ENCODE assay signal across 30 cellular contexts in the genomic region with DNA sequence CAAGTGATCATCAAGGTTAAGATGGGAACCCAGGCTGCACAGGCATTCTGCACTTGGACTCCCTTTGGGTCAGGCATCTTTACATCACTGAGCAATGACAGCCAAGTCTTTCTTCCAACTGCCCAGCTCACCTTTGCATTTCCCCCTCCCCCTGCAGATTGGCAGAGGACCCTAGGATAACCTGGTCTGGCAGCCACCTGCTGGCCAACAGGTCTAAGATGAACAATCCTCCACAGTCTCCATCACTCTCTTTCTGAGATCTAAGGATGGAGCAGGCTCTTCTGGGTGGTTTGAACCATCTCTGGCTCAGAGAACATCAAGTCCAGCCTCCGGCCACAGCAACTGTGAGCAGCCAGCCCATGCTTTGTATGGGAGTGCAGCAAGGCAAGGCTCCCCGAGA.
"Had no signal": no experiment of that assay in that cellular context is flagged by ENCODE, and none has a peak within 500 bp of the region (broad histone marks: within the 10 kb centered on the region; RNA-seq: fewer than 3 reads in every experiment).

No MANE protein-coding gene starts in this region.

- H3K4me1 Mint-ChIP-seq: activated CD4-positive, alpha-beta memory T cell treated with anti-CD3 and anti-CD28 coated beads, Interleukin-2, amount 10 ng/mL, durations not matched to agents 7 days and 5 days; activated CD4-positive, alpha-beta T cell treated with anti-CD3 and anti-CD28 coated beads, Interleukin-2, amount 10 ng/mL, durations not matched to agents 7 days and 5 days; activated naive CD4-positive, alpha-beta T cell treated with anti-CD3 and anti-CD28 coated beads, Interleukin-2, amount 10 ng/mL, durations not matched to agents 7 days and 5 days; activated naive CD8-positive, alpha-beta T cell treated with anti-CD3 and anti-CD28 coated beads, Interleukin-2, amount 10 ng/mL, durations not matched to agents 7 days and 5 days; central memory CD8-positive, alpha-beta T cell; T-cell had no signal

- H3K9me3 ChIP-seq: ascending aorta, esophagus muscularis mucosa, gastrocnemius medialis had no signal

- H3K27ac Mint-ChIP-seq: activated CD4-positive, alpha-beta memory T cell treated with anti-CD3 and anti-CD28 coated beads, Interleukin-2, amount 10 ng/mL, durations not matched to agents 7 days and 5 days; activated CD4-positive, alpha-beta T cell treated with anti-CD3 and anti-CD28 coated beads, Interleukin-2, amount 10 ng/mL, durations not matched to agents 7 days and 5 days; activated naive CD4-positive, alpha-beta T cell treated with anti-CD3 and anti-CD28 coated beads, Interleukin-2, amount 10 ng/mL, durations not matched to agents 7 days and 5 days; activated naive CD4-positive, alpha-beta T cell treated with anti-CD3 and anti-CD28 coated beads, Interleukin-2, amount 50 U/mL, for 72 hours; activated naive CD8-positive, alpha-beta T cell treated with anti-CD3 and anti-CD28 coated beads, Interleukin-2, amount 10 ng/mL, durations not matched to agents 7 days and 5 days; activated T-cell treated with anti-CD3 and anti-CD28 coated beads, Interleukin-2, amount 50 U/mL, for 24 hours; activated T-cell treated with anti-CD3 and anti-CD28 coated beads, Interleukin-2, amount 50 U/mL, for 72 hours; brain; dendritic cell treated with granulocyte-macrophage colony-stimulating factor and Interleukin-4, amounts not matched to agents 40 ng/mL and 50 ng/mL, for 4 days; T-cell; T-helper 1 cell treated with Interleukin-12 subunit alpha and Interleukin-12 subunit beta and Interleukin-4 antibody, amounts not matched to agents 30 μg/mL and 1 μg/mL, for 36 hours had no signal

- H3K27me3 ChIP-seq: ascending aorta, esophagus muscularis mucosa, foreskin keratinocyte, gastrocnemius medialis, heart left ventricle had no signal

- H3K4me1 ChIP-seq: ascending aorta, esophagus muscularis mucosa, foreskin keratinocyte, gastrocnemius medialis had no signal

- ATAC-seq: activated naive CD4-positive, alpha-beta T cell treated with anti-CD3 and anti-CD28 coated beads, Interleukin-2, amount 50 U/mL, for 72 hours; activated T-cell treated with anti-CD3 and anti-CD28 coated beads, Interleukin-2, amount 50 U/mL, for 72 hours; foreskin keratinocyte; gastrocnemius medialis; heart left ventricle; T-cell had no signal

- H3K27me3 Mint-ChIP-seq: activated naive CD4-positive, alpha-beta T cell treated with anti-CD3 and anti-CD28 coated beads, Interleukin-2, amount 10 ng/mL, durations not matched to agents 7 days and 5 days had no signal

- H3K4me3 ChIP-seq: ascending aorta, coronary artery, dorsolateral prefrontal cortex, esophagus muscularis mucosa, gastrocnemius medialis, heart left ventricle had no signal

- H3K9me3 Mint-ChIP-seq: activated CD4-positive, alpha-beta memory T cell treated with anti-CD3 and anti-CD28 coated beads, Interleukin-2, amount 10 ng/mL, durations not matched to agents 7 days and 5 days; activated CD4-positive, alpha-beta T cell treated with anti-CD3 and anti-CD28 coated beads, Interleukin-2, amount 10 ng/mL, durations not matched to agents 7 days and 5 days; activated naive CD4-positive, alpha-beta T cell treated with anti-CD3 and anti-CD28 coated beads, Interleukin-2, amount 10 ng/mL, durations not matched to agents 7 days and 5 days; activated T-cell treated with anti-CD3 and anti-CD28 coated beads, Interleukin-2, amount 50 U/mL, for 24 hours; activated T-cell treated with anti-CD3 and anti-CD28 coated beads, Interleukin-2, amount 50 U/mL, for 72 hours; brain; dendritic cell treated with granulocyte-macrophage colony-stimulating factor and Interleukin-4, amounts not matched to agents 40 ng/mL and 50 ng/mL, for 4 days; T-helper 1 cell treated with Interleukin-12 subunit alpha and Interleukin-12 subunit beta and Interleukin-4 antibody, amounts not matched to agents 30 μg/mL and 1 μg/mL, for 36 hours had no signal

- H3K36me3 Mint-ChIP-seq: activated naive CD4-positive, alpha-beta T cell treated with anti-CD3 and anti-CD28 coated beads, Interleukin-2, amount 10 ng/mL, durations not matched to agents 7 days and 5 days; activated naive CD4-positive, alpha-beta T cell treated with anti-CD3 and anti-CD28 coated beads, Interleukin-2, amount 50 U/mL, for 72 hours; activated naive CD8-positive, alpha-beta T cell treated with anti-CD3 and anti-CD28 coated beads, Interleukin-2, amount 10 ng/mL, durations not matched to agents 7 days and 5 days; brain; T-cell had no signal

- H3K36me3 ChIP-seq: ascending aorta, esophagus muscularis mucosa, gastrocnemius medialis, heart left ventricle had no signal

- DNase-seq: activated CD4-positive, alpha-beta memory T cell treated with anti-CD3 and anti-CD28 coated beads, Interleukin-2, amount 10 ng/mL, durations not matched to agents 7 days and 5 days; activated CD4-positive, alpha-beta T cell treated with anti-CD3 and anti-CD28 coated beads for 1 hour; activated CD4-positive, alpha-beta T cell treated with anti-CD3 and anti-CD28 coated beads for 4 hours; activated CD4-positive, alpha-beta T cell treated with anti-CD3 and anti-CD28 coated beads, Interleukin-2, amount 10 ng/mL, durations not matched to agents 7 days and 5 days; activated CD4-positive, alpha-beta T cell treated with anti-CD3 and anti-CD28 coated beads, Interleukin-2, amount 50 U/mL, for 4 hours; activated CD8-positive, alpha-beta memory T cell treated with anti-CD3 and anti-CD28 coated beads, Interleukin-2, amount 50 U/mL, for 48 hours; activated gamma-delta T cell; activated naive CD4-positive, alpha-beta T cell; activated naive CD4-positive, alpha-beta T cell treated with anti-CD3 and anti-CD28 coated beads, Interleukin-2, amount 10 ng/mL, durations not matched to agents 7 days and 5 days; activated naive CD8-positive, alpha-beta T cell treated with anti-CD3 and anti-CD28 coated beads, Interleukin-2, amount 10 ng/mL, durations not matched to agents 7 days and 5 days; activated T-cell treated with anti-CD3 and anti-CD28 coated beads for 4 hours; activated T-cell treated with anti-CD3 and anti-CD28 coated beads, Interleukin-2, amount 50 U/mL, for 24 hours; activated T-cell treated with anti-CD3 and anti-CD28 coated beads, Interleukin-2, amount 50 U/mL, for 72 hours; dorsolateral prefrontal cortex; effector memory CD4-positive, alpha-beta T cell; erythroblast; foreskin keratinocyte; gastrocnemius medialis; glutamatergic neuron; heart left ventricle; T-cell; T-helper 9 cell had no signal

- H3K4me3 Mint-ChIP-seq: activated CD4-positive, alpha-beta memory T cell treated with anti-CD3 and anti-CD28 coated beads, Interleukin-2, amount 10 ng/mL, durations not matched to agents 7 days and 5 days; activated CD4-positive, alpha-beta T cell treated with anti-CD3 and anti-CD28 coated beads, Interleukin-2, amount 10 ng/mL, durations not matched to agents 7 days and 5 days; activated naive CD4-positive, alpha-beta T cell treated with anti-CD3 and anti-CD28 coated beads, Interleukin-2, amount 10 ng/mL, durations not matched to agents 7 days and 5 days; activated naive CD8-positive, alpha-beta T cell treated with anti-CD3 and anti-CD28 coated beads, Interleukin-2, amount 10 ng/mL, durations not matched to agents 7 days and 5 days; activated T-cell treated with anti-CD3 and anti-CD28 coated beads, Interleukin-2, amount 50 U/mL, for 24 hours; activated T-cell treated with anti-CD3 and anti-CD28 coated beads, Interleukin-2, amount 50 U/mL, for 72 hours; brain; central memory CD8-positive, alpha-beta T cell; dendritic cell treated with granulocyte-macrophage colony-stimulating factor and Interleukin-4, amounts not matched to agents 40 ng/mL and 50 ng/mL, for 4 days; T-cell; T-helper 1 cell treated with Interleukin-12 subunit alpha and Interleukin-12 subunit beta and Interleukin-4 antibody, amounts not matched to agents 30 μg/mL and 1 μg/mL, for 36 hours had no signal

- H3K27ac ChIP-seq: ascending aorta, coronary artery, dorsolateral prefrontal cortex, esophagus muscularis mucosa, foreskin keratinocyte, gastrocnemius medialis, heart left ventricle had no signal
